11 cellular contexts compared by ENCODE assay signal in genomic region chr6:29631209-29631810, GRCh38. TPM values are rescaled to one million over a fixed set of nuclear protein-coding genes. Genes with fewer than 3 reads are reported as not detected.
DNase-seq lines count a peak whose midpoint lies in the region; ATAC-seq and TF ChIP-seq lines count a peak whose summit lies in the region.
"Had no signal": no experiment of that assay in that cellular context is flagged by ENCODE, and none has a peak within 500 bp of the region (broad histone marks: within the 10 kb centered on the region; RNA-seq: fewer than 3 reads in every experiment).

No MANE protein-coding gene starts in this region.

- H2AK5ac ChIP-seq in mesenchymal stem cell (ENCODE audit: low read length, severe bottlenecking): no peak overlapping the region

- peak overlapping the region in 7 of 11 experiments; percentile 74 to 84 (median 79); a peak in 10 of 22 replicates for H3K9ac ChIP-seq in BLaER1 treated with 17β-estradiol and CSF1 and Interleukin-3, amounts not matched to agents 10 nM and 100 nM
- H3K9ac ChIP-seq in HUES64 (ENCODE audit: low read depth, low read length): 0 out of 2 replicates have a peak overlapping the region, but pooled peaks have one; percentile 14
- H3K9ac ChIP-seq in mesenchymal stem cell (ENCODE audit: low read length): no peak overlapping the region

- peaks cover 65% of the 10 kb centered on the region for H3K4me1 Mint-ChIP-seq in brain

- H3K79me1 ChIP-seq in mesenchymal stem cell (replicated peaks; ENCODE audit: low read length, poor library complexity, severe bottlenecking): peaks cover 28% of the 10 kb centered on the region

- no peaks in the 10 kb centered on the region for H3K9me3 Mint-ChIP-seq in brain

- no peak overlapping the region for H3K14ac ChIP-seq in mesenchymal stem cell (ENCODE audit: low read length in 2 of 2)

- 9% methylated on average over 14 of the region's 14 CpGs for WGBS in HUES64
- WGBS in mesenchymal stem cell: 16% methylated on average over 13 of the region's 14 CpGs

- peaks cover 0 to 32% (median 19%) of the 10 kb centered on the region in 11 experiments; a peak in 13 of 22 replicates for H4K20me1 ChIP-seq in BLaER1 treated with 17β-estradiol and CSF1 and Interleukin-3, amounts not matched to agents 10 nM and 100 nM

- H2BK15ac ChIP-seq in mesenchymal stem cell (ENCODE audit: low read depth, poor library complexity, severe bottlenecking): no peak overlapping the region

- H3K18ac ChIP-seq in mesenchymal stem cell (ENCODE audit: low read depth in 1 of 2, low read length in 2 of 2): peak overlapping the region in 1 of 2 experiments; percentile 67

- no peak overlapping the region for H4K8ac ChIP-seq in mesenchymal stem cell (ENCODE audit: low read length)

- H3K23ac ChIP-seq in mesenchymal stem cell (ENCODE audit: low read length in 2 of 2): no peak overlapping the region

- peak overlapping the region; percentile 93 to 100 (median 98) for H3K4me2 ChIP-seq in BLaER1 treated with 17β-estradiol and CSF1 and Interleukin-3, amounts not matched to agents 10 nM and 100 nM
- H3K4me2 ChIP-seq in mesenchymal stem cell (ENCODE audit: low read length, poor library complexity, severe bottlenecking): peak overlapping the region; percentile 71

- peak; percentile 58 for DNase-seq in mesenchymal stem cell
- no peak for DNase-seq in gastrocnemius medialis
- no peak for DNase-seq in NOMO-1 treated with dmso at 0.1 percent for 144 hours (lab: John Stamatoyannopoulos, UW; ENCODE audit: unreplicated experiment)
- DNase-seq in stimulated activated CD8-positive, alpha-beta memory T cell treated with anti-CD3 and anti-CD28 coated beads, Interleukin-4, amount 100 ng/mL, for 48 hours: no peak
- DNase-seq: NCI-H526 treated with DMSO at 0.1 percent for 48 hours had no signal

- H3K4me1 ChIP-seq in BLaER1 treated with 17β-estradiol and CSF1 and Interleukin-3, amounts not matched to agents 10 nM and 100 nM: peaks cover 51 to 70% (median 54%) of the 10 kb centered on the region in 10 experiments
- H3K4me1 ChIP-seq in HUES64 (ENCODE audit: insufficient read depth, low read length): peaks cover 38% of the 10 kb centered on the region
- H3K4me1 ChIP-seq in mesenchymal stem cell (ENCODE audit: control insufficient read depth, insufficient read depth, low read depth, low read length): peaks cover 27% of the 10 kb centered on the region
- H3K4me1 ChIP-seq in gastrocnemius medialis: peaks cover 4 to 22% of the 10 kb centered on the region in 2 donors

- in situ Hi-C loops in gastrocnemius medialis (cut with MboI; ENCODE audit: low sequenced_read_pairs in 4 of 4): no loop called here

- no peak overlapping the region for H2AFZ ChIP-seq in mesenchymal stem cell (ENCODE audit: low read depth, low read length)

- H3K27ac ChIP-seq in BLaER1 treated with 17β-estradiol and CSF1 and Interleukin-3, amounts not matched to agents 10 nM and 100 nM: no peak overlapping the region
- H3K27ac ChIP-seq in HUES64 (ENCODE audit: low read depth, low read length) (no peak overlapping the region), mesenchymal stem cell (ENCODE audit: low read length, poor library complexity, severe bottlenecking) (peak overlapping the region; percentile 27), gastrocnemius medialis (no peak overlapping the region)
- H3K27ac ChIP-seq: epithelial cell of prostate, HL-60 had no signal

- TF ChIP-seq CTCF in brain (conservative IDR thresholded peaks at IDR 0.05) (no peak), gastrocnemius medialis (IDR thresholded peaks at IDR 0.05 in 4 of 5, conservative IDR thresholded peaks at IDR 0.05 in 1 of 5) (no peak)

- no peaks in the 10 kb centered on the region for H3K36me3 ChIP-seq in BLaER1 treated with 17β-estradiol and CSF1 and Interleukin-3, amounts not matched to agents 10 nM and 100 nM
- H3K36me3 ChIP-seq in HUES64 (ENCODE audit: insufficient read depth, low read length): no peaks in the 10 kb centered on the region
- peaks cover 0 to 4% of the 10 kb centered on the region in 2 experiments for H3K36me3 ChIP-seq in mesenchymal stem cell (ENCODE audit: control insufficient read depth in 1 of 2, insufficient read depth in 2 of 2, low read depth in 1 of 2, low read length in 2 of 2)
- no peaks in the 10 kb centered on the region for H3K36me3 ChIP-seq in gastrocnemius medialis

- H3K4me3 Mint-ChIP-seq in brain: peak overlapping the region; percentile 88 to 95 (median 93)

- no peaks in the 10 kb centered on the region for H3K9me3 ChIP-seq in BLaER1 treated with 17β-estradiol and CSF1 and Interleukin-3, amounts not matched to agents 10 nM and 100 nM (replicated peaks in 1 of 11)
- H3K9me3 ChIP-seq in HUES64 (ENCODE audit: insufficient read depth, low read depth, low read length) (no peaks in the 10 kb centered on the region), mesenchymal stem cell (ENCODE audit: control insufficient read depth, low read length) (no peaks in the 10 kb centered on the region), gastrocnemius medialis (no peaks in the 10 kb centered on the region)

- peak overlapping the region; percentile 85 to 95 (median 92) for H3K27ac Mint-ChIP-seq in brain

- no peak overlapping the region for H2BK120ac ChIP-seq in mesenchymal stem cell (ENCODE audit: low read depth, low read length)

- no peak overlapping the region for H2BK5ac ChIP-seq in mesenchymal stem cell (ENCODE audit: low read depth, low read length, poor library complexity, severe bottlenecking)

- H3K4me3 ChIP-seq in BLaER1 treated with 17β-estradiol and CSF1 and Interleukin-3, amounts not matched to agents 10 nM and 100 nM: peak overlapping the region in 9 of 10 experiments; percentile 65 to 80 (median 73); a peak in 15 of 20 replicates
- H3K4me3 ChIP-seq in HUES64 (ENCODE audit: low read length) (peak overlapping the region; percentile 72), mesenchymal stem cell (ENCODE audit: insufficient read depth in 1 of 2, low read depth in 1 of 2, low read length in 2 of 2) (peak overlapping the region; percentile 49 to 89), gastrocnemius medialis (peak overlapping the region in 2 of 4 donors; percentile 60 to 69)

- no peaks in the 10 kb centered on the region for H3K36me3 Mint-ChIP-seq in brain

- no peak for ATAC-seq in gastrocnemius medialis
- ATAC-seq in GM21367 (IDR thresholded peaks at IDR 0.05; ENCODE audit: unreplicated experiment): no peak

- H4K91ac ChIP-seq in mesenchymal stem cell (ENCODE audit: low read length): peak overlapping the region; percentile 45

- H3K4ac ChIP-seq in mesenchymal stem cell (ENCODE audit: low read depth in 1 of 2, low read length in 2 of 2): no peak overlapping the region

- no peak overlapping the region for H2BK12ac ChIP-seq in mesenchymal stem cell (ENCODE audit: low read length in 2 of 2)

- peaks cover 20% of the 10 kb centered on the region for H3K27me3 Mint-ChIP-seq in brain

- H3K27me3 ChIP-seq in BLaER1 treated with 17β-estradiol and CSF1 and Interleukin-3, amounts not matched to agents 10 nM and 100 nM: no peaks in the 10 kb centered on the region
- H3K27me3 ChIP-seq in HUES64 (ENCODE audit: insufficient read depth, low read length): no peaks in the 10 kb centered on the region
- no peaks in the 10 kb centered on the region for H3K27me3 ChIP-seq in mesenchymal stem cell (ENCODE audit: control insufficient read depth in 1 of 2, insufficient read depth in 1 of 2, low read length in 2 of 2)
- H3K27me3 ChIP-seq in gastrocnemius medialis: peaks cover 41 to 59% (median 46%) of the 10 kb centered on the region in 3 donors

- intact Hi-C loops in gastrocnemius medialis (cut with DNase I; ENCODE audit: low total_unique reads): no loop called here

- no peak for TF ChIP-seq POLR2A in gastrocnemius medialis (IDR thresholded peaks at IDR 0.05)

RNA-seq across cellular contexts. Expression of gene GABBR1, which starts 1.7 kb away (rescaled TPM):
- polyA plus RNA-seq in HUES64 (2013, experiment 1 of 2): 60.5 TPM
- polyA plus RNA-seq in HUES64 (2013, experiment 2 of 2): 49.9 TPM
- polyA plus RNA-seq in brain (ENCODE audit: insufficient read depth, low read depth, low replicate concordance): 88.6 TPM
- polyA plus RNA-seq in mesenchymal stem cell (2013, experiment 1 of 2): 23.2 TPM
- polyA plus RNA-seq in mesenchymal stem cell (2013, experiment 2 of 2): 20.8 TPM
- total RNA-seq in gastrocnemius medialis: 1 to 10 TPM; 1.0 to 3.8 (median 3.1) TPM

RNA-seq across cellular contexts. Expression of gene MOG, which starts 25.6 kb away (rescaled TPM):
- polyA plus RNA-seq in HUES64 (2013, experiment 1 of 2): 0.40 TPM
- polyA plus RNA-seq in HUES64 (2013, experiment 2 of 2): 0.44 TPM
- polyA plus RNA-seq in brain (ENCODE audit: insufficient read depth, low read depth, low replicate concordance): 87.3 TPM
- polyA plus RNA-seq in mesenchymal stem cell (2013, experiment 1 of 2): not detected
- polyA plus RNA-seq in mesenchymal stem cell (2013, experiment 2 of 2): not detected
- total RNA-seq in gastrocnemius medialis: not detected

RNA-seq across cellular contexts. Expression of gene OR2H2, which starts 46.4 kb away (rescaled TPM):
- not detected for polyA plus RNA-seq in HUES64 (2013, experiment 1 of 2)
- polyA plus RNA-seq in HUES64 (2013, experiment 2 of 2): not detected
- not detected for polyA plus RNA-seq in brain (ENCODE audit: insufficient read depth, low read depth, low replicate concordance)
- not detected for polyA plus RNA-seq in mesenchymal stem cell (2013, experiment 1 of 2)
- not detected for polyA plus RNA-seq in mesenchymal stem cell (2013, experiment 2 of 2)
- not detected for total RNA-seq in gastrocnemius medialis

RNA-seq across cellular contexts. Expression of gene ZFP57, which starts 49.6 kb away (rescaled TPM):
- 0.70 TPM for polyA plus RNA-seq in HUES64 (2013, experiment 1 of 2)
- polyA plus RNA-seq in HUES64 (2013, experiment 2 of 2): 0.76 TPM
- 0.17 TPM for polyA plus RNA-seq in brain (ENCODE audit: insufficient read depth, low read depth, low replicate concordance)
- polyA plus RNA-seq in mesenchymal stem cell (2013, experiment 1 of 2): not detected
- polyA plus RNA-seq in mesenchymal stem cell (2013, experiment 2 of 2): not detected
- under 1 TPM in 1 of 4 donors, not detected in 3; 0.16 TPM for total RNA-seq in gastrocnemius medialis
